34 cellular contexts compared by ENCODE assay signal in genomic region chr2:29006986-29007301, GRCh38. TPM values are rescaled to one million over a fixed set of nuclear protein-coding genes. Genes with fewer than 3 reads are reported as not detected.
"Had no signal": no experiment of that assay in that cellular context is flagged by ENCODE, and none has a peak within 500 bp of the region (broad histone marks: within the 10 kb centered on the region; RNA-seq: fewer than 3 reads in every experiment).

No MANE protein-coding gene starts in this region.

- H3K36me3 ChIP-seq: MG63 had no signal

- DNase-seq: Karpas-422, MG63, MM.1S, NCI-H1048, NCI-H1092, NCI-H1092 treated with DMSO at 0.1 percent for 48 hours, NCI-H1105, NCI-H1105 treated with DMSO at 0.1 percent for 48 hours, NCI-H1417, NCI-H1417 treated with DMSO at 0.1 percent for 48 hours, NCI-H1436, NCI-H1436 treated with DMSO at 0.1 percent for 48 hours, NCI-H146, NCI-H1694, NCI-H1694 treated with DMSO at 0.1 percent for 48 hours, NCI-H187, NCI-H187 treated with DMSO at 0.1 percent for 48 hours, NCI-H1930, NCI-H2029, NCI-H2029 treated with DMSO at 0.1 percent for 48 hours, NCI-H2081, NCI-H2081 treated with DMSO at 0.1 percent for 48 hours, NCI-H2107, NCI-H2171, NCI-H2171 treated with DMSO at 0.1 percent for 48 hours, NCI-H2227 treated with DMSO at 0.1 percent for 48 hours, NCI-H345, NCI-H446, NCI-H446 treated with DMSO at 0.1 percent for 48 hours, NCI-H510A, NCI-H510A treated with DMSO at 0.1 percent for 48 hours, NCI-H524 had no signal

- H3K27me3 ChIP-seq: MG63 had no signal

- H3K4me3 ChIP-seq: MG63 had no signal

- H3K9me3 ChIP-seq: MG63 had no signal

RNA-seq across cellular contexts. Expression of gene TOGARAM2, which starts 25.8 kb away (rescaled TPM):
- total RNA-seq: M059J, NCI-H460 had no signal
